ENCODE assay signal across 11 cellular contexts in genomic region chr16:89314357-89314756, GRCh38.
DNase-seq lines count a peak whose midpoint lies in the region; FAIRE-seq and TF ChIP-seq lines count a peak whose summit lies in the region.
"Had no signal": no experiment of that assay in that cellular context is flagged by ENCODE, and none has a peak within 500 bp of the region (broad histone marks: within the 10 kb centered on the region; RNA-seq: fewer than 3 reads in every experiment).

No MANE protein-coding gene starts in this region.

- H3K27me3 ChIP-seq in keratinocyte (ENCODE audit: control insufficient read depth, extremely low read depth, insufficient read depth, low read length) = no peaks in the 10 kb centered on the region
- H3K27me3 ChIP-seq: left lung had no signal

- H4K20me1 ChIP-seq in keratinocyte (ENCODE audit: control insufficient read depth, extremely low read depth, insufficient read depth, low read length) = peaks cover 9% of the 10 kb centered on the region

- peak; percentile 79 for FAIRE-seq in keratinocyte (lab: Jason Lieb, UNC)

- peaks cover 8% of the 10 kb centered on the region for H3K9me3 ChIP-seq in keratinocyte (ENCODE audit: control insufficient read depth, low read depth, low read length)
- H3K9me3 ChIP-seq: left lung had no signal

- H3K4me3 ChIP-seq in keratinocyte (ENCODE audit: control insufficient read depth in 2 of 3, extremely low read depth in 1 of 3, insufficient read depth in 2 of 3, low read depth in 1 of 3, low read length in 3 of 3) = no peak overlapping the region
- H3K4me3 ChIP-seq: left lung had no signal

- H3K4me1 ChIP-seq in keratinocyte (ENCODE audit: control insufficient read depth, extremely low read depth, insufficient read depth, low read length) = peaks cover 62% of the 10 kb centered on the region

- TF ChIP-seq CTCF in keratinocyte (optimal IDR thresholded peaks at IDR 0.05 in 1 of 3, IDR thresholded peaks at IDR 0.05 in 1 of 3, conservative IDR thresholded peaks at IDR 0.05 in 1 of 3; ENCODE audit: extremely low read depth in 1 of 3, insufficient read depth in 2 of 3, low read length in 3 of 3) = no peak

- peaks cover 2% of the 10 kb centered on the region for H3K9me1 ChIP-seq in keratinocyte (ENCODE audit: control insufficient read depth, extremely low read depth, insufficient read depth, low read length)

- H3K27ac ChIP-seq in keratinocyte (ENCODE audit: control insufficient read depth, insufficient read depth, low read length) = peak overlapping the region; percentile 42

- DNase-seq in activated CD8-positive, alpha-beta memory T cell treated with anti-CD3 and anti-CD28 coated beads for 24 hours = peak; percentile 74
- DNase-seq in activated CD8-positive, alpha-beta memory T cell treated with anti-CD3 and anti-CD28 coated beads, Interleukin-2, amount 50 U/mL, for 48 hours = no peak
- peak; percentile 81 for DNase-seq in activated effector memory CD4-positive, alpha-beta T cell treated with anti-CD3 and anti-CD28 coated beads, Interleukin-2, amount 50 U/mL, for 16 hours
- DNase-seq in keratinocyte (ENCODE audit: low read depth, low spot score) (no peak), HuH-7 (ENCODE audit: low spot score) (no peak), NCI-H1436 (lab: John Stamatoyannopoulos, UW) (no peak), ecto neural progenitor cell (ENCODE audit: low spot score) (no peak)
- peak; percentile 43 for DNase-seq in stimulated activated naive CD4-positive, alpha-beta T cell treated with Interleukin-2 at 50 U/mL for 16 hours (lab: John Stamatoyannopoulos, UW)
- DNase-seq: 8988T, NCI-H187 treated with DMSO at 0.1 percent for 48 hours had no signal

- H3K36me3 ChIP-seq in keratinocyte (ENCODE audit: control insufficient read depth in 2 of 2, extremely low read depth in 1 of 2, insufficient read depth in 2 of 2, low read length in 2 of 2) = peaks cover 18 to 41% of the 10 kb centered on the region in 2 experiments

- peak overlapping the region; percentile 53 for H3K4me2 ChIP-seq in keratinocyte (ENCODE audit: control insufficient read depth, extremely low read depth, insufficient read depth, low read depth, low read length)

- peaks cover 89% of the 10 kb centered on the region for H3K79me2 ChIP-seq in keratinocyte (ENCODE audit: control insufficient read depth, insufficient read depth, low read length)

- peak overlapping the region; percentile 31 for H3K9ac ChIP-seq in keratinocyte (ENCODE audit: control insufficient read depth, extremely low read depth, insufficient read depth, low read length)

- no peak overlapping the region for H2AFZ ChIP-seq in keratinocyte (ENCODE audit: control insufficient read depth, low read length)

- dilution Hi-C loops in keratinocyte (cut with MboI; ENCODE audit: extremely low pct_ligation_motif_present, low sequenced_read_pairs) = no loop called here

Comparison
In these comparisons a context has a peak if more than half of its experiments do, and no peak if none do; other contexts are left out.
1. DNase-seq: peak in activated CD8-positive, alpha-beta memory T cell treated with anti-CD3 and anti-CD28 coated beads for 24 hours (single experiment), activated effector memory CD4-positive, alpha-beta T cell treated with anti-CD3 and anti-CD28 coated beads, Interleukin-2, amount 50 U/mL, for 16 hours (single experiment) and stimulated activated naive CD4-positive, alpha-beta T cell treated with Interleukin-2 at 50 U/mL for 16 hours (single experiment); none in activated CD8-positive, alpha-beta memory T cell treated with anti-CD3 and anti-CD28 coated beads, Interleukin-2, amount 50 U/mL, for 48 hours (single experiment), keratinocyte (single experiment), HuH-7 (single experiment), NCI-H1436 (single experiment) and ecto neural progenitor cell (single experiment).